ENCODE assay signal across 8 cellular contexts in the genomic region with DNA sequence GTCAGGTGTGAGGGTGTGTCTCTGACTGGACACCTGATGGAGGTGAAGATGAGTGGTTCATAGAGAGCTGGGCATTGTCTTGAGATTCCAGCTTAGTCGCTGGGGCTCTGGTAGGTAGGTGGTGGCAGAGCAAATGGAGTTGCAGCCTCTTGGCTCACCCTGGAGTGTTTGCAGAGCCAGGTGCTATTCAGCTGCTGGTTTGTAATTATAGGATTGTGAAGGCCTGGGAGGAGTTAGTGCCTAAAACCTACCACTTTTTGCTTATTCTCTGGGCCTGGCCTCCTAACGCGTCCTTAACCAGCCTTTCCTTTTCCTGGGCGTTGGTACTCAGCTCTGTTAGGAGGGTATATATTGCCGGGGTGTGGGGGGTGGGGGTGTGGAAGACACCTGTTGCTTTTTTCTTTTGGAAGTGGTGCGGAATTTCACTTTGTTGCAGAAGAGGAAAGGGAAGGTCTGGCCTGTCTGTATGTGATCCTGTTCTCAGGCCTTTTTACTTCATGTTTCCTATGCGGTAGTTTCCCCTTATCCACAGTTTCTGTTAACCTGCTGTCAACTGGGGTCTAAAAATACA. TPM values are rescaled to one million over a fixed set of nuclear protein-coding genes. Genes with fewer than 3 reads are reported as not detected.
DNase-seq lines count a peak whose midpoint lies in the region; ATAC-seq and TF ChIP-seq lines count a peak whose summit lies in the region.

No MANE protein-coding gene starts in this region.

- no peak for TF ChIP-seq CTCF in nephron progenitor cell (IDR thresholded peaks at IDR 0.05)

- peak overlapping the region in 3 of 4 donors; percentile 10 to 21 (median 17) for H3K4me3 Mint-ChIP-seq in IgD-negative memory B cell
- H3K4me3 Mint-ChIP-seq in activated CD4-positive, alpha-beta memory T cell treated with anti-CD3 and anti-CD28 coated beads for 36 hours: peak overlapping the region; percentile 34
- H3K4me3 Mint-ChIP-seq in nephron progenitor cell: no peak overlapping the region

- H3K27ac Mint-ChIP-seq in IgD-negative memory B cell (no peak overlapping the region), nephron progenitor cell (peak overlapping the region; percentile 68)
- peak overlapping the region; percentile 71 for H3K27ac Mint-ChIP-seq in activated CD4-positive, alpha-beta memory T cell treated with anti-CD3 and anti-CD28 coated beads for 36 hours

- POLR2A ChIA-PET in activated CD4-positive, alpha-beta memory T cell treated with anti-CD3 and anti-CD28 coated beads for 36 hours (lab: Charles Lee): interaction anchor here (1.4 to 2.6 kb wide), 2 partner anchors 15 to 21 kb away, joined by 4 to 14 read pairs; a partner anchor contains a TSS

- H3K36me3 Mint-ChIP-seq in IgD-negative memory B cell (no peaks in the 10 kb centered on the region), nephron progenitor cell (ENCODE audit: low read depth) (peaks cover 27% of the 10 kb centered on the region)
- H3K36me3 Mint-ChIP-seq in activated CD4-positive, alpha-beta memory T cell treated with anti-CD3 and anti-CD28 coated beads for 36 hours: peaks cover 43% of the 10 kb centered on the region

- DNase-seq in SHP77 (lab: John Stamatoyannopoulos, UW) (peak; percentile 20 to 25), SHP77 treated with DMSO at 0.1 percent for 48 hours (lab: John Stamatoyannopoulos, UW) (no peak), nephron progenitor cell (no peak), hepatic stellate cell (ENCODE audit: low spot score) (no peak)
- no peak for DNase-seq in activated CD4-positive, alpha-beta memory T cell treated with anti-CD3 and anti-CD28 coated beads for 36 hours
- no peak for DNase-seq in stimulated activated naive CD4-positive, alpha-beta T cell treated with Interleukin-2 at 50 U/mL for 16 hours (lab: John Stamatoyannopoulos, UW)

- peaks cover 16 to 26% (median 17%) of the 10 kb centered on the region in 3 donors for H3K4me1 Mint-ChIP-seq in IgD-negative memory B cell
- H3K4me1 Mint-ChIP-seq in activated CD4-positive, alpha-beta memory T cell treated with anti-CD3 and anti-CD28 coated beads for 36 hours (ENCODE audit: low read depth): peaks cover 42% of the 10 kb centered on the region
- peaks cover 43% of the 10 kb centered on the region for H3K4me1 Mint-ChIP-seq in nephron progenitor cell

- intact Hi-C loops in activated CD4-positive, alpha-beta memory T cell treated with anti-CD3 and anti-CD28 coated beads for 36 hours (cut with micrococcal nuclease): no loop called here

- CTCF ChIA-PET in activated CD4-positive, alpha-beta memory T cell treated with anti-CD3 and anti-CD28 coated beads for 36 hours (lab: Charles Lee): interaction anchor here (2.0 kb wide), 1 partner anchor 34 kb away, joined by 7 read pairs; no protein-coding TSS in a partner anchor

- no peaks in the 10 kb centered on the region for H3K27me3 Mint-ChIP-seq in IgD-negative memory B cell
- H3K27me3 Mint-ChIP-seq in activated CD4-positive, alpha-beta memory T cell treated with anti-CD3 and anti-CD28 coated beads for 36 hours: no peaks in the 10 kb centered on the region
- H3K27me3 Mint-ChIP-seq in nephron progenitor cell (ENCODE audit: low read depth, poor library complexity): no peaks in the 10 kb centered on the region

- no peak for ATAC-seq in GM21360 (IDR thresholded peaks at IDR 0.05; ENCODE audit: unreplicated experiment)

- H3K9me3 Mint-ChIP-seq in IgD-negative memory B cell (no peaks in the 10 kb centered on the region), nephron progenitor cell (no peaks in the 10 kb centered on the region)
- no peaks in the 10 kb centered on the region for H3K9me3 Mint-ChIP-seq in activated CD4-positive, alpha-beta memory T cell treated with anti-CD3 and anti-CD28 coated beads for 36 hours

RNA-seq across cellular contexts. Expression of a gene that starts 3.2 kb away (rescaled TPM):
- polyA plus RNA-seq in IgD-negative memory B cell: 14.2 TPM
- total RNA-seq in activated CD4-positive, alpha-beta memory T cell treated with anti-CD3 and anti-CD28 coated beads for 36 hours: 10 to 100 TPM; 59.1 to 65.9 TPM

RNA-seq across cellular contexts. Expression of a gene that starts 15.9 kb away (rescaled TPM):
- polyA plus RNA-seq in IgD-negative memory B cell: 24.8 TPM
- total RNA-seq in activated CD4-positive, alpha-beta memory T cell treated with anti-CD3 and anti-CD28 coated beads for 36 hours: 10 to 100 TPM; 48.1 to 48.8 TPM

RNA-seq across cellular contexts. Expression of a gene that starts 16.1 kb away (rescaled TPM):
- 56.9 TPM for polyA plus RNA-seq in IgD-negative memory B cell
- 100 to 1,000 TPM; 165 to 168 TPM for total RNA-seq in activated CD4-positive, alpha-beta memory T cell treated with anti-CD3 and anti-CD28 coated beads for 36 hours

Comparison
In these comparisons a context has a peak if more than half of its experiments do, and no peak if none do; other contexts are left out.
1. DNase-seq: peak in SHP77 (2 of 2); none in SHP77 treated with DMSO at 0.1 percent for 48 hours (single experiment), activated CD4-positive, alpha-beta memory T cell treated with anti-CD3 and anti-CD28 coated beads for 36 hours (single experiment), nephron progenitor cell (single experiment), stimulated activated naive CD4-positive, alpha-beta T cell treated with Interleukin-2 at 50 U/mL for 16 hours (single experiment) and hepatic stellate cell (single experiment).
2. H3K27ac Mint-ChIP-seq: peak in activated CD4-positive, alpha-beta memory T cell treated with anti-CD3 and anti-CD28 coated beads for 36 hours (single experiment) and nephron progenitor cell (single experiment); none in IgD-negative memory B cell (0 of 3).